8 cellular contexts compared by ENCODE assay signal in genomic region chr5:123371575-123372179, GRCh38. TPM values are rescaled to one million over a fixed set of nuclear protein-coding genes. Genes with fewer than 3 reads are reported as not detected.
A peak's percentile ranks its signal among the peaks of the same experiment; 100 is the strongest.
DNase-seq lines count a peak whose midpoint lies in the region; ATAC-seq, FAIRE-seq and TF ChIP-seq lines count a peak whose summit lies in the region.

No MANE protein-coding gene starts in this region.

- TF ChIP-seq CTCF in natural killer cell (IDR thresholded peaks at IDR 0.05) (peak; percentile 46), OCI-LY7 (conservative IDR thresholded peaks at IDR 0.05; ENCODE audit: low read length) (peak; percentile 78), mammary epithelial cell (conservative IDR thresholded peaks at IDR 0.05 in 1 of 2, IDR thresholded peaks at IDR 0.05 in 1 of 2; ENCODE audit: extremely low read depth in 1 of 2, insufficient read depth in 1 of 2, low read depth in 1 of 2, low read length in 2 of 2) (peak; percentile 53 to 63), lower lobe of right lung (IDR thresholded peaks at IDR 0.05) (peak; percentile 55)

- H3K9me3 ChIP-seq in OCI-LY7 (ENCODE audit: low read length): no peaks in the 10 kb centered on the region
- H3K9me3 ChIP-seq in mammary epithelial cell (replicated peaks; ENCODE audit: insufficient read depth, low read length): no peaks in the 10 kb centered on the region
- no peaks in the 10 kb centered on the region for H3K9me3 ChIP-seq in lower lobe of right lung

- POLR2A ChIA-PET in OCI-LY7 (lab: Charles Lee): interaction anchor here (0.6 kb wide), 2 partner anchors 27 to 673 kb away, joined by 3 read pairs; no protein-coding TSS in a partner anchor

- no peaks in the 10 kb centered on the region for H3K27me3 Mint-ChIP-seq in natural killer cell (ENCODE audit: low read depth in 2 of 2)
- no peaks in the 10 kb centered on the region for H3K27me3 Mint-ChIP-seq in natural killer cell treated with Interleukin-12 subunit alpha and Interleukin-12 subunit beta and Interleukin-15 and Interleukin-18, amount 100 ng/mL, for 72 hours

- no peak overlapping the region for H3K4me3 Mint-ChIP-seq in natural killer cell
- H3K4me3 Mint-ChIP-seq in natural killer cell treated with Interleukin-12 subunit alpha and Interleukin-12 subunit beta and Interleukin-15 and Interleukin-18, amount 100 ng/mL, for 72 hours: no peak overlapping the region

- H3K27ac Mint-ChIP-seq in natural killer cell: no peak overlapping the region
- no peak overlapping the region for H3K27ac Mint-ChIP-seq in natural killer cell treated with Interleukin-12 subunit alpha and Interleukin-12 subunit beta and Interleukin-15 and Interleukin-18, amount 100 ng/mL, for 72 hours

- ATAC-seq in natural killer cell: no peak
- no peak for ATAC-seq in natural killer cell treated with Interleukin-12 subunit alpha and Interleukin-12 subunit beta and Interleukin-15 and Interleukin-18, amount 100 ng/mL, for 72 hours
- ATAC-seq in lower lobe of right lung: no peak
- ATAC-seq in GM18861 (IDR thresholded peaks at IDR 0.05; ENCODE audit: unreplicated experiment): no peak
- ATAC-seq in HG02623 (IDR thresholded peaks at IDR 0.05; ENCODE audit: unreplicated experiment): no peak

- H3K4me1 ChIP-seq in OCI-LY7 (ENCODE audit: insufficient read depth, low read length, poor library complexity, severe bottlenecking) (no peaks in the 10 kb centered on the region), mammary epithelial cell (ENCODE audit: insufficient read depth, low read length) (no peaks in the 10 kb centered on the region), lower lobe of right lung (no peaks in the 10 kb centered on the region)

- H3K27ac ChIP-seq in OCI-LY7 (ENCODE audit: low read depth, low read length, poor library complexity, severe bottlenecking): no peak overlapping the region
- no peak overlapping the region for H3K27ac ChIP-seq in mammary epithelial cell (ENCODE audit: insufficient read depth, low read depth, low read length)
- no peak overlapping the region for H3K27ac ChIP-seq in lower lobe of right lung

- H3K4me3 ChIP-seq in OCI-LY7 (ENCODE audit: low read depth, low read length, poor library complexity, severe bottlenecking): no peak overlapping the region
- no peak overlapping the region for H3K4me3 ChIP-seq in mammary epithelial cell (replicated peaks in 1 of 3; ENCODE audit: insufficient read depth in 1 of 3, low read depth in 2 of 3, low read length in 3 of 3)
- no peak overlapping the region for H3K4me3 ChIP-seq in lower lobe of right lung

- H3K27me3 ChIP-seq in mammary epithelial cell (ENCODE audit: insufficient read depth, low read length): no peaks in the 10 kb centered on the region
- no peaks in the 10 kb centered on the region for H3K27me3 ChIP-seq in lower lobe of right lung (ENCODE audit: low read depth)

- H4K20me1 ChIP-seq in OCI-LY7 (ENCODE audit: insufficient read depth, low read length): peaks cover 4% of the 10 kb centered on the region; the same call in 1 of the 2 replicates
- no peaks in the 10 kb centered on the region for H4K20me1 ChIP-seq in mammary epithelial cell (ENCODE audit: insufficient read depth, low read length)

- FAIRE-seq in urothelium cell line (lab: Jason Lieb, UNC): no peak

- dilution Hi-C loops in mammary epithelial cell (cut with HindIII; ENCODE audit: low sequenced_read_pairs): no loop called here

- no peak overlapping the region for H2AFZ ChIP-seq in OCI-LY7 (ENCODE audit: low read length)
- H2AFZ ChIP-seq in mammary epithelial cell (ENCODE audit: low read depth, low read length): no peak overlapping the region

- intact Hi-C loops in natural killer cell (cut with micrococcal nuclease) (loop anchor here (5.0 kb wide), 1 partner anchor 474 kb away; no protein-coding TSS in a partner anchor), OCI-LY7 (cut with micrococcal nuclease; ENCODE audit: unreplicated experiment) (no loop called here), mammary epithelial cell (cut with micrococcal nuclease) (loop anchor here (2.0 kb wide), 1 partner anchor 871 kb away; no protein-coding TSS in a partner anchor), lower lobe of right lung (cut with DNase I) (no loop called here)

- BruUV-seq in OCI-LY7 (replicated peaks; lab: Mats Ljungman, UMichigan) (no TSS peak), mammary epithelial cell (replicated peaks; lab: Mats Ljungman, UMichigan) (no TSS peak)

- in situ Hi-C loops in mammary epithelial cell (cut with MboI; ENCODE audit: low sequenced_read_pairs in 2 of 2): loop anchor here in 1 of 2 donors (25.0 kb wide), 1 partner anchor 859 kb away; no protein-coding TSS in a partner anchor

- H3K9me2 ChIP-seq in OCI-LY7 (ENCODE audit: insufficient read depth, low read length): no peaks in the 10 kb centered on the region

- WGBS in mammary epithelial cell (ENCODE audit: low coverage, missing lambda C conversion rate): 80% methylated on average over 4 of the region's 4 CpGs

- H3K36me3 ChIP-seq in OCI-LY7 (ENCODE audit: insufficient read depth, low read length) (peaks cover 72% of the 10 kb centered on the region), mammary epithelial cell (ENCODE audit: insufficient read depth, low read length) (peaks cover 21% of the 10 kb centered on the region), lower lobe of right lung (peaks cover 63% of the 10 kb centered on the region)

- H3K4me1 Mint-ChIP-seq in natural killer cell: peaks cover 6 to 14% of the 10 kb centered on the region in 2 donors
- peaks cover 0 to 6% of the 10 kb centered on the region in 2 donors for H3K4me1 Mint-ChIP-seq in natural killer cell treated with Interleukin-12 subunit alpha and Interleukin-12 subunit beta and Interleukin-15 and Interleukin-18, amount 100 ng/mL, for 72 hours (ENCODE audit: low read depth in 2 of 2)

- CTCF ChIA-PET in OCI-LY7 (lab: Charles Lee; ENCODE audit: unreplicated experiment) (no interaction called here), mammary epithelial cell (lab: Charles Lee; ENCODE audit: low non-redundant PET) (no interaction called here)

- DNase-seq in natural killer cell (peak; percentile 21), OCI-LY7 (ENCODE audit: low spot score) (peak; percentile 5), mammary epithelial cell (peak; percentile 16), lower lobe of right lung (peak; percentile 51), urothelium cell line (ENCODE audit: low spot score) (peak; percentile 47)
- DNase-seq in natural killer cell treated with Interleukin-12 subunit alpha and Interleukin-12 subunit beta and Interleukin-15 and Interleukin-18, amount 100 ng/mL, for 72 hours (ENCODE audit: low spot score): no peak

- H3K4me2 ChIP-seq in OCI-LY7 (ENCODE audit: low read length) (no peak overlapping the region), mammary epithelial cell (ENCODE audit: insufficient read depth, low read depth, low read length) (no peak overlapping the region)

- H3K79me2 ChIP-seq in OCI-LY7 (ENCODE audit: insufficient read depth, low read depth, low read length) (no peaks in the 10 kb centered on the region), mammary epithelial cell (ENCODE audit: insufficient read depth, low read length) (no peaks in the 10 kb centered on the region)

- H3K36me3 Mint-ChIP-seq in natural killer cell: peaks cover 34% of the 10 kb centered on the region
- peaks cover 33% of the 10 kb centered on the region for H3K36me3 Mint-ChIP-seq in natural killer cell treated with Interleukin-12 subunit alpha and Interleukin-12 subunit beta and Interleukin-15 and Interleukin-18, amount 100 ng/mL, for 72 hours

- no peak overlapping the region for H3K9ac ChIP-seq in mammary epithelial cell (ENCODE audit: insufficient read depth, low read length)

- no peaks in the 10 kb centered on the region for H3K9me3 Mint-ChIP-seq in natural killer cell
- no peaks in the 10 kb centered on the region for H3K9me3 Mint-ChIP-seq in natural killer cell treated with Interleukin-12 subunit alpha and Interleukin-12 subunit beta and Interleukin-15 and Interleukin-18, amount 100 ng/mL, for 72 hours

RNA-seq across cellular contexts. Expression of gene CEP120, which starts 51.5 kb away (rescaled TPM):
- total RNA-seq in natural killer cell (10 to 100 TPM; 51.2 to 58.9 (median 54.6) TPM), OCI-LY7 (2022) (23.7 and 23.8 TPM in 2 replicates), mammary epithelial cell (10 to 100 TPM; 20.7 to 24.6 TPM), lower lobe of right lung (22.3 TPM)
- total RNA-seq in natural killer cell treated with Interleukin-12 subunit alpha and Interleukin-12 subunit beta and Interleukin-15 and Interleukin-18, amount 100 ng/mL, for 72 hours: 10 to 100 TPM; 35.8 to 41.0 TPM
- total RNA-seq in OCI-LY7 (2014; rRNA removed; shearing (Covaris generic)): 18.0 and 23.3 TPM in 2 replicates
- polyA plus RNA-seq in mammary epithelial cell: 14.7 TPM
- 48.6 TPM for polyA minus RNA-seq in mammary epithelial cell

Comparison
In these comparisons a context has a peak if more than half of its experiments do, and no peak if none do; other contexts are left out.
1. intact Hi-C loops: an anchor here in natural killer cell (5.0 kb wide) and mammary epithelial cell (2.0 kb wide); none called in OCI-LY7 and lower lobe of right lung.